ENCODE assay signal across 15 cellular contexts in genomic region chr5:39092581-39093350, GRCh38. TPM values are rescaled to one million over a fixed set of nuclear protein-coding genes. Genes with fewer than 3 reads are reported as not detected.
DNase-seq lines count a peak whose midpoint lies in the region; ATAC-seq and TF ChIP-seq lines count a peak whose summit lies in the region.
"Had no signal": no experiment of that assay in that cellular context is flagged by ENCODE, and none has a peak within 500 bp of the region (broad histone marks: within the 10 kb centered on the region; RNA-seq: fewer than 3 reads in every experiment).

No MANE protein-coding gene starts in this region.

- BruUV-seq in Calu3 (replicated peaks; lab: Mats Ljungman, UMichigan), result no TSS peak

- CTCF ChIA-PET in Calu3 (lab: Charles Lee), result no interaction called here

- DNase-seq in Calu3 (no peak), LoVo (ENCODE audit: low spot score) (peak; percentile 57), astrocyte of the hippocampus (ENCODE audit: low read depth, low spot score) (peak; percentile 25), kidney tubule cell (ENCODE audit: low spot score) (peak; percentile 71), activated gamma-delta T cell treated with Interleukin-2 at 50 U/mL for 16 hours (no peak), ecto neural progenitor cell (ENCODE audit: low spot score) (no peak)
- no peak for DNase-seq in stimulated activated naive B cell treated with anti-CD40 and anti-IgM and Interleukin-4, amounts not matched to agents 10 μg/mL and 1 μg/mL and 100 μg/mL, for 72 hours
- DNase-seq: activated CD4-positive, alpha-beta T cell treated with anti-CD3 and anti-CD28 coated beads, Interleukin-2, amount 50 U/mL, for 1 hour; activated naive CD8-positive, alpha-beta T cell treated with anti-CD3 and anti-CD28 coated beads, Interleukin-2, amount 50 U/mL, for 24 hours; activated T-cell treated with anti-CD3 and anti-CD28 coated beads, Interleukin-2, amount 50 U/mL, for 4 hours; DMS79; NCI-H2171 treated with DMSO at 0.1 percent for 48 hours; psoas muscle; T-helper 9 cell had no signal

- no peak for TF ChIP-seq CTCF in Calu3 (IDR thresholded peaks at IDR 0.05; ENCODE audit: unreplicated experiment)

- intact Hi-C loops in Calu3 (cut with micrococcal nuclease; ENCODE audit: unreplicated experiment), result no loop called here

- H3K4me3 Mint-ChIP-seq in Calu3 (ENCODE audit: low read depth, unreplicated experiment), result no peak overlapping the region
- no peak overlapping the region for H3K4me3 Mint-ChIP-seq in stimulated activated naive B cell treated with anti-CD40 and anti-IgM and Interleukin-4, amounts not matched to agents 10 μg/mL and 1 μg/mL and 100 μg/mL, for 72 hours
- H3K4me3 Mint-ChIP-seq: activated naive CD8-positive, alpha-beta T cell treated with anti-CD3 and anti-CD28 coated beads, Interleukin-2, amount 50 U/mL, for 24 hours; activated T-cell treated with anti-CD3 and anti-CD28 coated beads, Interleukin-2, amount 50 U/mL, for 4 hours had no signal

- peaks cover 16% of the 10 kb centered on the region for H3K4me1 Mint-ChIP-seq in Calu3 (ENCODE audit: low read depth, unreplicated experiment)
- H3K4me1 Mint-ChIP-seq in stimulated activated naive B cell treated with anti-CD40 and anti-IgM and Interleukin-4, amounts not matched to agents 10 μg/mL and 1 μg/mL and 100 μg/mL, for 72 hours, result peaks cover 0 to 2% of the 10 kb centered on the region in 2 donors

- no peaks in the 10 kb centered on the region for H3K36me3 Mint-ChIP-seq in Calu3 (ENCODE audit: insufficient read depth, unreplicated experiment)
- H3K36me3 Mint-ChIP-seq in stimulated activated naive B cell treated with anti-CD40 and anti-IgM and Interleukin-4, amounts not matched to agents 10 μg/mL and 1 μg/mL and 100 μg/mL, for 72 hours, result peaks cover 0 to 1% of the 10 kb centered on the region in 2 donors

- H3K27ac Mint-ChIP-seq in Calu3 (ENCODE audit: unreplicated experiment), result peak overlapping the region; percentile 11
- H3K27ac Mint-ChIP-seq in stimulated activated naive B cell treated with anti-CD40 and anti-IgM and Interleukin-4, amounts not matched to agents 10 μg/mL and 1 μg/mL and 100 μg/mL, for 72 hours, result no peak overlapping the region
- H3K27ac Mint-ChIP-seq: activated naive CD8-positive, alpha-beta T cell treated with anti-CD3 and anti-CD28 coated beads, Interleukin-2, amount 50 U/mL, for 24 hours had no signal

- no peak for ATAC-seq in stimulated activated naive B cell treated with anti-CD40 and anti-IgM and Interleukin-4, amounts not matched to agents 10 μg/mL and 1 μg/mL and 100 μg/mL, for 72 hours (replicated peaks)
- ATAC-seq in GM19351 (IDR thresholded peaks at IDR 0.05; ENCODE audit: unreplicated experiment), result no peak
- ATAC-seq: activated naive CD8-positive, alpha-beta T cell treated with anti-CD3 and anti-CD28 coated beads, Interleukin-2, amount 50 U/mL, for 24 hours; psoas muscle had no signal

- H3K9me3 Mint-ChIP-seq in Calu3 (ENCODE audit: low read depth, unreplicated experiment), result peaks cover 3% of the 10 kb centered on the region
- H3K9me3 Mint-ChIP-seq in stimulated activated naive B cell treated with anti-CD40 and anti-IgM and Interleukin-4, amounts not matched to agents 10 μg/mL and 1 μg/mL and 100 μg/mL, for 72 hours, result peaks cover 3 to 7% of the 10 kb centered on the region in 2 donors
- H3K9me3 Mint-ChIP-seq: activated naive CD8-positive, alpha-beta T cell treated with anti-CD3 and anti-CD28 coated beads, Interleukin-2, amount 50 U/mL, for 24 hours; activated T-cell treated with anti-CD3 and anti-CD28 coated beads, Interleukin-2, amount 50 U/mL, for 4 hours had no signal

- no peaks in the 10 kb centered on the region for H3K27me3 Mint-ChIP-seq in Calu3 (ENCODE audit: unreplicated experiment)
- H3K27me3 Mint-ChIP-seq in stimulated activated naive B cell treated with anti-CD40 and anti-IgM and Interleukin-4, amounts not matched to agents 10 μg/mL and 1 μg/mL and 100 μg/mL, for 72 hours, result peaks cover 0 to 12% of the 10 kb centered on the region in 2 donors
- H3K27me3 Mint-ChIP-seq: activated naive CD8-positive, alpha-beta T cell treated with anti-CD3 and anti-CD28 coated beads, Interleukin-2, amount 50 U/mL, for 24 hours had no signal

RNA-seq across cellular contexts. Expression of gene RICTOR, which starts 18.6 kb away (rescaled TPM):
- total RNA-seq in Calu3 (2022), result 41.1 and 47.1 TPM in 2 replicates

Comparison
In these comparisons a context has a peak if more than half of its experiments do, and no peak if none do; other contexts are left out.
1. DNase-seq: peak in LoVo (single experiment), astrocyte of the hippocampus (single experiment) and kidney tubule cell (single experiment); none in Calu3 (single experiment), stimulated activated naive B cell treated with anti-CD40 and anti-IgM and Interleukin-4, amounts not matched to agents 10 μg/mL and 1 μg/mL and 100 μg/mL, for 72 hours (single experiment), activated gamma-delta T cell treated with Interleukin-2 at 50 U/mL for 16 hours (single experiment) and ecto neural progenitor cell (single experiment).